In genomic region chr7:151925446-151926335, GRCh38 we compare ENCODE assay signal across 9 cellular contexts. TPM values are rescaled to one million over a fixed set of nuclear protein-coding genes. Genes with fewer than 3 reads are reported as not detected.
DNase-seq lines count a peak whose midpoint lies in the region; ATAC-seq and TF ChIP-seq lines count a peak whose summit lies in the region.
"Had no signal": no experiment of that assay in that cellular context is flagged by ENCODE, and none has a peak within 500 bp of the region (broad histone marks: within the 10 kb centered on the region; RNA-seq: fewer than 3 reads in every experiment).

No MANE protein-coding gene starts in this region.

- H3K4me3 ChIP-seq in right atrium auricular region = no peak overlapping the region

- no peaks in the 10 kb centered on the region for H3K36me3 ChIP-seq in right atrium auricular region

- ATAC-seq in HG02852 (IDR thresholded peaks at IDR 0.05; ENCODE audit: unreplicated experiment) (peak; percentile 82), HG03108 (IDR thresholded peaks at IDR 0.05; ENCODE audit: unreplicated experiment) (no peak)
- ATAC-seq in stimulated activated memory B cell treated with anti-CD40 and anti-IgM and Interleukin-4, amounts not matched to agents 10 μg/mL and 1 μg/mL and 100 μg/mL, for 72 hours = peak; percentile 82

- H3K4me3 Mint-ChIP-seq in stimulated activated memory B cell treated with anti-CD40 and anti-IgM and Interleukin-4, amounts not matched to agents 10 μg/mL and 1 μg/mL and 100 μg/mL, for 72 hours = peak overlapping the region; percentile 80

- H3K4me1 Mint-ChIP-seq in stimulated activated memory B cell treated with anti-CD40 and anti-IgM and Interleukin-4, amounts not matched to agents 10 μg/mL and 1 μg/mL and 100 μg/mL, for 72 hours = peaks cover 34% of the 10 kb centered on the region

- H3K27me3 ChIP-seq in right atrium auricular region = no peaks in the 10 kb centered on the region

- peak overlapping the region; percentile 21 to 39 for H3K27ac ChIP-seq in right atrium auricular region

- H3K9me3 Mint-ChIP-seq in stimulated activated memory B cell treated with anti-CD40 and anti-IgM and Interleukin-4, amounts not matched to agents 10 μg/mL and 1 μg/mL and 100 μg/mL, for 72 hours = no peaks in the 10 kb centered on the region

- no peaks in the 10 kb centered on the region for H3K9me3 ChIP-seq in right atrium auricular region

- DNase-seq in DMS153 treated with DMSO at 0.1 percent for 48 hours (lab: John Stamatoyannopoulos, UW; ENCODE audit: unreplicated experiment) (peak; percentile 62), SIG-M5 (lab: John Stamatoyannopoulos, UW) (peak; percentile 78), right atrium auricular region (ENCODE audit: low spot score) (peak; percentile 74), amniotic stem cell (lab: John Stamatoyannopoulos, UW) (no peak)
- DNase-seq in activated CD8-positive, alpha-beta memory T cell treated with anti-CD3 and anti-CD28 coated beads, Interleukin-2, amount 50 U/mL, for 4 hours = no peak

- H3K36me3 Mint-ChIP-seq in stimulated activated memory B cell treated with anti-CD40 and anti-IgM and Interleukin-4, amounts not matched to agents 10 μg/mL and 1 μg/mL and 100 μg/mL, for 72 hours = peaks cover 4% of the 10 kb centered on the region

- H3K27ac Mint-ChIP-seq in stimulated activated memory B cell treated with anti-CD40 and anti-IgM and Interleukin-4, amounts not matched to agents 10 μg/mL and 1 μg/mL and 100 μg/mL, for 72 hours = peak overlapping the region; percentile 92

- peaks cover 33% of the 10 kb centered on the region for H3K27me3 Mint-ChIP-seq in stimulated activated memory B cell treated with anti-CD40 and anti-IgM and Interleukin-4, amounts not matched to agents 10 μg/mL and 1 μg/mL and 100 μg/mL, for 72 hours

- peaks cover 0 to 9% of the 10 kb centered on the region in 2 donors for H3K4me1 ChIP-seq in right atrium auricular region

- TF ChIP-seq CTCF in right atrium auricular region (IDR thresholded peaks at IDR 0.05) = no peak

RNA-seq across cellular contexts. Expression of gene GALNTL5, which starts 30.6 kb away (rescaled TPM):
- not detected for total RNA-seq in right atrium auricular region
- total RNA-seq: activated CD8-positive, alpha-beta memory T cell treated with anti-CD3 and anti-CD28 coated beads for 36 hours had no signal

RNA-seq across cellular contexts. Expression of gene PRKAG2, which starts 48.8 kb away (rescaled TPM):
- 100 to 1,000 TPM; 133 to 177 TPM for total RNA-seq in right atrium auricular region

Comparison
In these comparisons a context has a peak if more than half of its experiments do, and no peak if none do; other contexts are left out.
1. DNase-seq: peak in DMS153 treated with DMSO at 0.1 percent for 48 hours (single experiment), SIG-M5 (single experiment) and right atrium auricular region (single experiment); none in amniotic stem cell (single experiment) and activated CD8-positive, alpha-beta memory T cell treated with anti-CD3 and anti-CD28 coated beads, Interleukin-2, amount 50 U/mL, for 4 hours (single experiment).